ENCODE assay signal across 1 cellular context in genomic region chr1:32612189-32612881, GRCh38.
TF ChIP-seq lines count a peak whose summit lies in the region.

No MANE protein-coding gene starts in this region.

TF ChIP-seq in HEK293, 187 proteins besides CTCF, POLR2A, EP300 and RAD21 (continued from another document):
- TF ChIP-seq ZNF518A (tag by site-specific recombination; conservative IDR thresholded peaks at IDR 0.05; ENCODE audit: low read depth): no peak
- peak; percentile 78 for TF ChIP-seq TRIM28 (IDR thresholded peaks at IDR 0.05; ENCODE audit: borderline replicate concordance, low read length)
- TF ChIP-seq ZBTB21 (tag by site-specific recombination; IDR thresholded peaks at IDR 0.05): 0 out of 2 replicates have a peak, but pooled peaks have one; percentile 25
- peak; percentile 71; the same call in 1 of the 2 replicates for TF ChIP-seq PRDM10 (tag by site-specific recombination; IDR thresholded peaks at IDR 0.05)
- peak; percentile 97 for TF ChIP-seq ZNF664 (tag by site-specific recombination; IDR thresholded peaks at IDR 0.05)
- TF ChIP-seq ZNF239 (tag by site-specific recombination; IDR thresholded peaks at IDR 0.05): no peak
- no peak for TF ChIP-seq MYNN (tag by site-specific recombination; IDR thresholded peaks at IDR 0.05; ENCODE audit: borderline replicate concordance)
- no peak for TF ChIP-seq ZNF623 (tag by site-specific recombination; IDR thresholded peaks at IDR 0.05)
- peak; percentile 94; the same call in 1 of the 2 replicates for TF ChIP-seq BCL11A (tag by site-specific recombination; IDR thresholded peaks at IDR 0.05; ENCODE audit: low read depth)
- peak; percentile 42; the same call in 1 of the 2 replicates for TF ChIP-seq EGR2 (tag by site-specific recombination; IDR thresholded peaks at IDR 0.05; ENCODE audit: low read depth)
- no peak for TF ChIP-seq ZNF37A (tag by site-specific recombination; IDR thresholded peaks at IDR 0.05)
- no peak for TF ChIP-seq ZNF473 (tag by site-specific recombination; IDR thresholded peaks at IDR 0.05)
- TF ChIP-seq ZBTB48 (tag by site-specific recombination; IDR thresholded peaks at IDR 0.05): peak; percentile 84
- peak; percentile 91 for TF ChIP-seq ZNF423 (tag by site-specific recombination; IDR thresholded peaks at IDR 0.05)
- no peak for TF ChIP-seq ZNF157 (tag by site-specific recombination; IDR thresholded peaks at IDR 0.05)
- no peak for TF ChIP-seq ZNF280C (tag by site-specific recombination; IDR thresholded peaks at IDR 0.05)
- 0 out of 2 replicates have a peak, but pooled peaks have one; percentile 47 for TF ChIP-seq ZNF600 (tag by site-specific recombination; IDR thresholded peaks at IDR 0.05)
- TF ChIP-seq ZNF433 (tag by site-specific recombination; IDR thresholded peaks at IDR 0.05; ENCODE audit: low read depth): no peak
- TF ChIP-seq GLIS1 (tag by site-specific recombination; IDR thresholded peaks at IDR 0.05): peak; percentile 88
